In the genomic region with DNA sequence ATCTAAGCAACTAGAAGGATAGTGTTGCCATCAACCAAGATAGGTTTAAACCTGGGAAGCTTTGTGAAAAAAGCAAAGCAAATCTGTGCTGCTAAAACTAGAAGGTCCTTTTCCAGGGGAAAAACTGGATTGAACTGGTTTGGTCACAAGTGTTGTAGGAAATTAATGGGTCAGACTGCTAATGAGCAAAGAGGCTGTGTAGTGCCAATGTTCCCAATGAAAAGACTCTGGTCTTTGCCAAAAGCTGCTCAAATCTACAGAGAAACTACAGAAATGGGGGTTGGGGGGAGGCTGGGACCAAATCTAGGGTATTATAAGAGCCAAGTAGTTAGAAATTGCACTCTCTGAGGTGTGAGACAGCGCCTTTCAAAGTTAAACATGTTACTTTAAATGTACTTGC, we compare ENCODE assay signal across 19 cellular contexts.
DNase-seq lines count a peak whose midpoint lies in the region; ATAC-seq and TF ChIP-seq lines count a peak whose summit lies in the region.
"Had no signal": no experiment of that assay in that cellular context is flagged by ENCODE, and none has a peak within 500 bp of the region (broad histone marks: within the 10 kb centered on the region; RNA-seq: fewer than 3 reads in every experiment).

No MANE protein-coding gene starts in this region.

- peak; percentile 15 for ATAC-seq in left lung
- ATAC-seq: activated T-cell treated with anti-CD3 and anti-CD28 coated beads, Interleukin-2, amount 50 U/mL, for 4 hours; stimulated activated effector memory CD8-positive, alpha-beta T cell treated with anti-CD3 and anti-CD28 coated beads, Interleukin-12 subunit alpha, Interleukin-12 subunit beta, amount 100 ng/mL, for 72 hours had no signal

- H3K9me2 ChIP-seq in GM23248 (ENCODE audit: insufficient read depth) (no peaks in the 10 kb centered on the region), Karpas-422 (replicated peaks; ENCODE audit: insufficient read depth, low read length) (no peaks in the 10 kb centered on the region)

- TF ChIP-seq POLR2A in stomach (IDR thresholded peaks at IDR 0.05): no peak

- H3K27me3 ChIP-seq in GM23248 (replicated peaks; ENCODE audit: insufficient read depth): no peaks in the 10 kb centered on the region
- H3K27me3 ChIP-seq in left lung: no peaks in the 10 kb centered on the region
- no peaks in the 10 kb centered on the region for H3K27me3 ChIP-seq in stomach
- H3K27me3 ChIP-seq in brain microvascular endothelial cell (replicated peaks): no peaks in the 10 kb centered on the region
- H3K27me3 ChIP-seq in Karpas-422 (ENCODE audit: low read length): no peaks in the 10 kb centered on the region
- H3K27me3 ChIP-seq: gastrocnemius medialis, spleen, uterus had no signal

- peaks cover 33% of the 10 kb centered on the region for H3K4me1 ChIP-seq in GM23248 (ENCODE audit: insufficient read depth)
- peaks cover 0 to 11% of the 10 kb centered on the region in 2 donors for H3K4me1 ChIP-seq in left lung
- H3K4me1 ChIP-seq in stomach: peaks cover 3 to 31% (median 15%) of the 10 kb centered on the region in 4 donors
- H3K4me1 ChIP-seq in Karpas-422 (ENCODE audit: low read length): no peaks in the 10 kb centered on the region
- H3K4me1 ChIP-seq: uterus had no signal

- H3K79me2 ChIP-seq in GM23248 (ENCODE audit: insufficient read depth) (peaks cover 92% of the 10 kb centered on the region), Karpas-422 (ENCODE audit: low read length) (no peaks in the 10 kb centered on the region)

- no peaks in the 10 kb centered on the region for H4K20me1 ChIP-seq in GM23248 (ENCODE audit: insufficient read depth)
- peaks cover 4% of the 10 kb centered on the region; the same call in 1 of the 2 replicates for H4K20me1 ChIP-seq in Karpas-422 (ENCODE audit: insufficient read depth, low read depth, low read length)

- intact Hi-C loops in left lung (cut with DNase I) (loop anchor here in 1 of 2 donors (10.0 kb wide), 1 partner anchor 47 kb away; no protein-coding TSS in a partner anchor), stomach (cut with DNase I; ENCODE audit: low total_unique reads) (loop anchor here (10.0 kb wide), 1 partner anchor 47 kb away; no protein-coding TSS in a partner anchor)

- H3K4me3 ChIP-seq in GM23248 (no peak overlapping the region), left lung (no peak overlapping the region), stomach (no peak overlapping the region), brain microvascular endothelial cell (ENCODE audit: low read depth, low read length) (no peak overlapping the region), Karpas-422 (ENCODE audit: low read length) (no peak overlapping the region)
- H3K4me3 ChIP-seq: gastrocnemius medialis, spleen, uterus had no signal

- H3K9me3 ChIP-seq in GM23248 (ENCODE audit: low read depth) (no peaks in the 10 kb centered on the region), left lung (no peaks in the 10 kb centered on the region), stomach (no peaks in the 10 kb centered on the region), Karpas-422 (ENCODE audit: low read length) (no peaks in the 10 kb centered on the region)
- H3K9me3 ChIP-seq: gastrocnemius medialis, spleen, uterus had no signal

- no peak for TF ChIP-seq CTCF in left lung (IDR thresholded peaks at IDR 0.05)
- no peak for TF ChIP-seq CTCF in stomach (IDR thresholded peaks at IDR 0.05)
- no peak for TF ChIP-seq CTCF in brain microvascular endothelial cell (IDR thresholded peaks at IDR 0.05; ENCODE audit: low read depth, low read length, missing control alignments)
- no peak for TF ChIP-seq CTCF in GM13976 (IDR thresholded peaks at IDR 0.05; ENCODE audit: borderline replicate concordance, control extremely low read depth, extremely low read depth, insufficient read depth, missing control alignments)

- no peak overlapping the region for H2AFZ ChIP-seq in GM23248
- no peak overlapping the region for H2AFZ ChIP-seq in Karpas-422 (ENCODE audit: low read length)

- H3K4me2 ChIP-seq in GM23248 (ENCODE audit: unreplicated experiment): peak overlapping the region; percentile 33
- no peak overlapping the region for H3K4me2 ChIP-seq in Karpas-422 (ENCODE audit: low read depth, low read length, poor library complexity, severe bottlenecking)

- no peak for TF ChIP-seq EP300 in stomach (IDR thresholded peaks at IDR 0.05)

- 97 to 100% methylated on average over 1 of the region's 1 CpG for WGBS in GM23248 (ENCODE audit: low coverage in 1 of 2, low lambda C conversion rate in 2 of 2, missing lambda C conversion rate in 2 of 2), 2 experiments
- WGBS in stomach, 5 donors: 78 to 92% (median 88%) methylated on average over 1 of the region's 1 CpG

- in situ Hi-C loops in GM23248 (cut with MboI) (no loop called here), brain microvascular endothelial cell (cut with HindIII; ENCODE audit: low pct_ligation_motif_present, low sequenced_read_pairs) (no loop called here), GM13976 (cut with MboI; ENCODE audit: low sequenced_read_pairs, unreplicated experiment) (no loop called here)

- DNase-seq in GM23248: no peak
- DNase-seq in cerebellar cortex (ENCODE audit: low spot score): peak; percentile 46
- no peak for DNase-seq in left lung
- no peak for DNase-seq in stomach
- no peak for DNase-seq in NCI-H345 treated with DMSO at 0.1 percent for 48 hours (lab: John Stamatoyannopoulos, UW; ENCODE audit: unreplicated experiment)
- no peak for DNase-seq in brain microvascular endothelial cell
- no peak for DNase-seq in GM13976 (ENCODE audit: low spot score)
- DNase-seq in Karpas-422: no peak
- DNase-seq: activated CD4-positive, alpha-beta T cell treated with anti-CD3 and anti-CD28 coated beads, Interleukin-2, amount 50 U/mL, for 4 hours; activated naive CD8-positive, alpha-beta T cell treated with anti-CD3 and anti-CD28 coated beads for 36 hours; activated T-cell treated with anti-CD3 and anti-CD28 coated beads, Interleukin-2, amount 50 U/mL, for 4 hours; CD8-positive, alpha-beta memory T cell; DND-41; gastrocnemius medialis; mesendoderm; NCI-H748 treated with DMSO at 0.1 percent for 48 hours; spleen; uterus had no signal

- peaks cover 29% of the 10 kb centered on the region; the same call in 1 of the 2 replicates for H3F3A ChIP-seq in GM23248 (ENCODE audit: insufficient read depth)

- H3K27ac ChIP-seq in GM23248 (peak overlapping the region; percentile 43), left lung (peak overlapping the region in 1 of 2 donors; percentile 23), stomach (peak overlapping the region in 4 of 5 donors; percentile 44 to 77 (median 62)), brain microvascular endothelial cell (no peak overlapping the region), Karpas-422 (ENCODE audit: low read length) (no peak overlapping the region)
- H3K27ac ChIP-seq: gastrocnemius medialis, spleen had no signal

- H3K36me3 ChIP-seq in GM23248 (ENCODE audit: low read depth) (no peaks in the 10 kb centered on the region), left lung (no peaks in the 10 kb centered on the region), stomach (no peaks in the 10 kb centered on the region), brain microvascular endothelial cell (replicated peaks) (no peaks in the 10 kb centered on the region), Karpas-422 (ENCODE audit: insufficient read depth, low read length) (no peaks in the 10 kb centered on the region)
- H3K36me3 ChIP-seq: gastrocnemius medialis, spleen, uterus had no signal

- H3K9ac ChIP-seq in GM23248 (no peak overlapping the region; the same call in 1 of the 2 replicates), Karpas-422 (ENCODE audit: low read length) (no peak overlapping the region)

Comparison
In these comparisons a context has a peak if more than half of its experiments do, and no peak if none do; other contexts are left out.
1. H3K27ac ChIP-seq: peak in GM23248 (single experiment) and stomach (4 of 5); none in brain microvascular endothelial cell (single experiment) and Karpas-422 (single experiment).